ENCODE assay signal across 12 cellular contexts in genomic region chr20:59004493-59004762, GRCh38. TPM values are rescaled to one million over a fixed set of nuclear protein-coding genes. Genes with fewer than 3 reads are reported as not detected.
DNase-seq lines count a peak whose midpoint lies in the region; FAIRE-seq and TF ChIP-seq lines count a peak whose summit lies in the region.
"Had no signal": no experiment of that assay in that cellular context is flagged by ENCODE, and none has a peak within 500 bp of the region (broad histone marks: within the 10 kb centered on the region; RNA-seq: fewer than 3 reads in every experiment).

No MANE protein-coding gene starts in this region.

- no peak for FAIRE-seq in frontal cortex (lab: Jason Lieb, UNC)

- TF ChIP-seq POLR2A in suprapubic skin (IDR thresholded peaks at IDR 0.05): no peak

- no peaks in the 10 kb centered on the region for H3K9me3 Mint-ChIP-seq in activated T-helper 2 cell treated with anti-CD3 and anti-CD28 coated beads, Interferon-gamma antibody, Interleukin-2, Interleukin-4, amounts not matched to agents 10 μg/mL and 5 μg/mL and 100 μg/mL, durations not matched to agents 14 hours and 24 hours and 36 hours

- 67% methylated on average over 4 of the region's 4 CpGs for WGBS in suprapubic skin

- no peaks in the 10 kb centered on the region for H3K9me3 ChIP-seq in suprapubic skin

- H3K27me3 ChIP-seq in layer of hippocampus (ENCODE audit: control insufficient read depth, insufficient read depth, low read length) (no peaks in the 10 kb centered on the region), suprapubic skin (no peaks in the 10 kb centered on the region)

- peaks cover 36% of the 10 kb centered on the region for H3K4me1 ChIP-seq in suprapubic skin

- H3K27ac Mint-ChIP-seq in activated T-helper 2 cell treated with anti-CD3 and anti-CD28 coated beads, Interferon-gamma antibody, Interleukin-2, Interleukin-4, amounts not matched to agents 10 μg/mL and 5 μg/mL and 100 μg/mL, durations not matched to agents 14 hours and 24 hours and 36 hours: peak overlapping the region; percentile 93

- no peak for TF ChIP-seq EP300 in suprapubic skin (IDR thresholded peaks at IDR 0.05)

- H3K27ac ChIP-seq in layer of hippocampus (ENCODE audit: low read depth, low read length): peak overlapping the region; percentile 68
- no peak overlapping the region for H3K27ac ChIP-seq in suprapubic skin
- H3K27ac ChIP-seq: 22Rv1 had no signal

- peaks cover 30% of the 10 kb centered on the region for H3K4me1 Mint-ChIP-seq in activated T-helper 2 cell treated with anti-CD3 and anti-CD28 coated beads, Interferon-gamma antibody, Interleukin-2, Interleukin-4, amounts not matched to agents 10 μg/mL and 5 μg/mL and 100 μg/mL, durations not matched to agents 14 hours and 24 hours and 36 hours (ENCODE audit: low read depth)

- H3K27me3 Mint-ChIP-seq in activated T-helper 2 cell treated with anti-CD3 and anti-CD28 coated beads, Interferon-gamma antibody, Interleukin-2, Interleukin-4, amounts not matched to agents 10 μg/mL and 5 μg/mL and 100 μg/mL, durations not matched to agents 14 hours and 24 hours and 36 hours (ENCODE audit: low read depth): no peaks in the 10 kb centered on the region

- H3K4me3 Mint-ChIP-seq in activated T-helper 2 cell treated with anti-CD3 and anti-CD28 coated beads, Interferon-gamma antibody, Interleukin-2, Interleukin-4, amounts not matched to agents 10 μg/mL and 5 μg/mL and 100 μg/mL, durations not matched to agents 14 hours and 24 hours and 36 hours (ENCODE audit: low read depth): peak overlapping the region; percentile 80

- DNase-seq in DMS 273 (lab: John Stamatoyannopoulos, UW; ENCODE audit: unreplicated experiment): peak; percentile 21
- DNase-seq in DMS 273 treated with DMSO at 0.1 percent for 48 hours (lab: John Stamatoyannopoulos, UW): no peak
- DNase-seq in activated T-helper 2 cell treated with anti-CD3 and anti-CD28 coated beads, Interferon-gamma antibody, Interleukin-2, Interleukin-4, amounts not matched to agents 10 μg/mL and 5 μg/mL and 100 μg/mL, durations not matched to agents 14 hours and 24 hours and 36 hours (ENCODE audit: low spot score): no peak
- DNase-seq in suprapubic skin (ENCODE audit: low spot score in 2 of 2): no peak
- no peak for DNase-seq in NCI-H748 (lab: John Stamatoyannopoulos, UW; ENCODE audit: unreplicated experiment)
- no peak for DNase-seq in frontal cortex (ENCODE audit: low spot score in 2 of 2)
- DNase-seq in NCI-H1417 treated with DMSO at 0.1 percent for 48 hours (lab: John Stamatoyannopoulos, UW): no peak
- DNase-seq: IMR-90 had no signal

- peaks cover 23% of the 10 kb centered on the region for H3K36me3 ChIP-seq in suprapubic skin

- peak overlapping the region; percentile 84 for H3K4me3 ChIP-seq in suprapubic skin

- intact Hi-C loops in activated T-helper 2 cell treated with anti-CD3 and anti-CD28 coated beads, Interferon-gamma antibody, Interleukin-2, Interleukin-4, amounts not matched to agents 10 μg/mL and 5 μg/mL and 100 μg/mL, durations not matched to agents 14 hours and 24 hours and 36 hours (cut with micrococcal nuclease): loop anchor here (2.0 kb wide), 1 partner anchor 18 kb away; no protein-coding TSS in a partner anchor

- TF ChIP-seq CTCF in suprapubic skin (IDR thresholded peaks at IDR 0.05): no peak

- H3K36me3 Mint-ChIP-seq in activated T-helper 2 cell treated with anti-CD3 and anti-CD28 coated beads, Interferon-gamma antibody, Interleukin-2, Interleukin-4, amounts not matched to agents 10 μg/mL and 5 μg/mL and 100 μg/mL, durations not matched to agents 14 hours and 24 hours and 36 hours (ENCODE audit: low read depth): peaks cover 35% of the 10 kb centered on the region

RNA-seq across cellular contexts. Expression of gene CTSZ, which starts 2.6 kb away (rescaled TPM):
- total RNA-seq in activated T-helper 2 cell treated with anti-CD3 and anti-CD28 coated beads, Interferon-gamma antibody, Interleukin-2, Interleukin-4, amounts not matched to agents 10 μg/mL and 5 μg/mL and 100 μg/mL, durations not matched to agents 14 hours and 24 hours and 36 hours: 62.0 and 66.1 TPM in 2 replicates
- total RNA-seq in suprapubic skin: 10 to 100 TPM; 25.6 to 38.7 (median 34.7) TPM
- total RNA-seq in frontal cortex: 10.6 TPM

RNA-seq across cellular contexts. Expression of gene TUBB1, which starts 14.8 kb away (rescaled TPM):
- not detected in 2 replicates for total RNA-seq in activated T-helper 2 cell treated with anti-CD3 and anti-CD28 coated beads, Interferon-gamma antibody, Interleukin-2, Interleukin-4, amounts not matched to agents 10 μg/mL and 5 μg/mL and 100 μg/mL, durations not matched to agents 14 hours and 24 hours and 36 hours
- total RNA-seq in suprapubic skin (under 1 TPM in 1 of 4 donors, not detected in 3; 0.17 TPM), frontal cortex (0.41 TPM)
- total RNA-seq: esophagus mucosa, IMR-90, osteocyte had no signal

RNA-seq across cellular contexts. Expression of gene NELFCD, which starts 23.4 kb away (rescaled TPM):
- 111 and 113 TPM in 2 replicates for total RNA-seq in activated T-helper 2 cell treated with anti-CD3 and anti-CD28 coated beads, Interferon-gamma antibody, Interleukin-2, Interleukin-4, amounts not matched to agents 10 μg/mL and 5 μg/mL and 100 μg/mL, durations not matched to agents 14 hours and 24 hours and 36 hours
- total RNA-seq in suprapubic skin (10 to 100 TPM; 45.9 to 90.0 (median 63.4) TPM), frontal cortex (45.7 TPM)

RNA-seq across cellular contexts. Expression of gene ATP5F1E, which starts 27.7 kb away (rescaled TPM):
- total RNA-seq in activated T-helper 2 cell treated with anti-CD3 and anti-CD28 coated beads, Interferon-gamma antibody, Interleukin-2, Interleukin-4, amounts not matched to agents 10 μg/mL and 5 μg/mL and 100 μg/mL, durations not matched to agents 14 hours and 24 hours and 36 hours: 61.2 and 66.9 TPM in 2 replicates
- total RNA-seq in suprapubic skin (10 to 100 TPM; 16.1 to 26.8 (median 19.5) TPM), frontal cortex (38.3 TPM)

RNA-seq across cellular contexts. Expression of gene PRELID3B, which starts 38.2 kb away (rescaled TPM):
- total RNA-seq in activated T-helper 2 cell treated with anti-CD3 and anti-CD28 coated beads, Interferon-gamma antibody, Interleukin-2, Interleukin-4, amounts not matched to agents 10 μg/mL and 5 μg/mL and 100 μg/mL, durations not matched to agents 14 hours and 24 hours and 36 hours: 106 and 112 TPM in 2 replicates
- 10 to 100 TPM; 25.4 to 42.2 (median 32.8) TPM for total RNA-seq in suprapubic skin
- 68.9 TPM for total RNA-seq in frontal cortex
